2 cellular contexts compared by ENCODE assay signal in the genomic region with DNA sequence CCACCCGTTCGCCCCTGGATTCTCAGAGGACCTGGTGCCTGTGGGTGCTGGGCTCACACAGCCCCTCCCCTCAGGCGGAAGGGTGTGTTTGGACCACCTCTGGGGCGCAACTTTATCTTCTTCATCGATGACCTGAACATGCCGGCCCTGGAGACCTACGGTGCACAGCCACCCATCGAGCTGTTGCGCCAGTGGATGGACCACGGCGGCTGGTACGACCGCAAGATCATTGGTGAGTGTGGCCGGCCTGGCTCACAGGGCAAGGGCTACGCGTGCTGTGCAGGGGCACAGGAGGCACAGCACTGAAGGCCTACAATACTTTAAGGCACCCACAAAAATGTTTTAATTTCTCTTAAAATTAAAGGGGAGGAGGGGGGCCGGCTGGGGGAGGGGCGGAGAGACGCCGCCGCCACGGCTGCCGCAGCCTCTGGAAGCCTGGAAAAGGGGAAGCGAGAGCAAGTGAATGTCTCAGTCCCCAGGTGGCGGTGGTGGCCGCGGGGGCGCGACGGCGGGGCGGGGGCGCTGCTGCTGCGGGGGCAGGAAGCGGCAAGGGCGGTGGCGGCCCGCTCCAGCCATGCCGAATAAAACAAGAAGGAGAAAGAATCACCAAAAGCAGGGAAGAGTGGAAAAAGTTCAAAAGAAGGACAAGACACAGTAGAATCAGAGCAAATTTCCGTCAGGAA.
TF ChIP-seq lines count a peak whose summit lies in the region.

No MANE protein-coding gene starts in this region.

TF ChIP-seq in K562, 482 proteins besides CTCF, POLR2A, EP300 and RAD21 (continues in another document):
- TF ChIP-seq CEBPG (CRISPR knock-in tag; IDR thresholded peaks at IDR 0.05) (no peak), CEBPG (tag; conservative IDR thresholded peaks at IDR 0.05 in 1 of 2, IDR thresholded peaks at IDR 0.05 in 1 of 2) (no peak), PHB (CRISPR knock-in tag; IDR thresholded peaks at IDR 0.05) (no peak), CBFB (CRISPR knock-in tag; IDR thresholded peaks at IDR 0.05) (no peak), ZFP36 (IDR thresholded peaks at IDR 0.05; ENCODE audit: low read depth, low read length, partially characterized antibody) (peak; percentile 39), NELFE (IDR thresholded peaks at IDR 0.05; ENCODE audit: insufficient read depth, insufficient read length) (no peak), MTF1 (CRISPR knock-in tag; IDR thresholded peaks at IDR 0.05; ENCODE audit: borderline replicate concordance) (no peak), ZNF780A (CRISPR knock-in tag; IDR thresholded peaks at IDR 0.05) (no peak), POLR2G (IDR thresholded peaks at IDR 0.05; ENCODE audit: low read depth, low read length) (peak; percentile 47; the same call in 1 of the 2 replicates)
- TF ChIP-seq, protein P1, sequence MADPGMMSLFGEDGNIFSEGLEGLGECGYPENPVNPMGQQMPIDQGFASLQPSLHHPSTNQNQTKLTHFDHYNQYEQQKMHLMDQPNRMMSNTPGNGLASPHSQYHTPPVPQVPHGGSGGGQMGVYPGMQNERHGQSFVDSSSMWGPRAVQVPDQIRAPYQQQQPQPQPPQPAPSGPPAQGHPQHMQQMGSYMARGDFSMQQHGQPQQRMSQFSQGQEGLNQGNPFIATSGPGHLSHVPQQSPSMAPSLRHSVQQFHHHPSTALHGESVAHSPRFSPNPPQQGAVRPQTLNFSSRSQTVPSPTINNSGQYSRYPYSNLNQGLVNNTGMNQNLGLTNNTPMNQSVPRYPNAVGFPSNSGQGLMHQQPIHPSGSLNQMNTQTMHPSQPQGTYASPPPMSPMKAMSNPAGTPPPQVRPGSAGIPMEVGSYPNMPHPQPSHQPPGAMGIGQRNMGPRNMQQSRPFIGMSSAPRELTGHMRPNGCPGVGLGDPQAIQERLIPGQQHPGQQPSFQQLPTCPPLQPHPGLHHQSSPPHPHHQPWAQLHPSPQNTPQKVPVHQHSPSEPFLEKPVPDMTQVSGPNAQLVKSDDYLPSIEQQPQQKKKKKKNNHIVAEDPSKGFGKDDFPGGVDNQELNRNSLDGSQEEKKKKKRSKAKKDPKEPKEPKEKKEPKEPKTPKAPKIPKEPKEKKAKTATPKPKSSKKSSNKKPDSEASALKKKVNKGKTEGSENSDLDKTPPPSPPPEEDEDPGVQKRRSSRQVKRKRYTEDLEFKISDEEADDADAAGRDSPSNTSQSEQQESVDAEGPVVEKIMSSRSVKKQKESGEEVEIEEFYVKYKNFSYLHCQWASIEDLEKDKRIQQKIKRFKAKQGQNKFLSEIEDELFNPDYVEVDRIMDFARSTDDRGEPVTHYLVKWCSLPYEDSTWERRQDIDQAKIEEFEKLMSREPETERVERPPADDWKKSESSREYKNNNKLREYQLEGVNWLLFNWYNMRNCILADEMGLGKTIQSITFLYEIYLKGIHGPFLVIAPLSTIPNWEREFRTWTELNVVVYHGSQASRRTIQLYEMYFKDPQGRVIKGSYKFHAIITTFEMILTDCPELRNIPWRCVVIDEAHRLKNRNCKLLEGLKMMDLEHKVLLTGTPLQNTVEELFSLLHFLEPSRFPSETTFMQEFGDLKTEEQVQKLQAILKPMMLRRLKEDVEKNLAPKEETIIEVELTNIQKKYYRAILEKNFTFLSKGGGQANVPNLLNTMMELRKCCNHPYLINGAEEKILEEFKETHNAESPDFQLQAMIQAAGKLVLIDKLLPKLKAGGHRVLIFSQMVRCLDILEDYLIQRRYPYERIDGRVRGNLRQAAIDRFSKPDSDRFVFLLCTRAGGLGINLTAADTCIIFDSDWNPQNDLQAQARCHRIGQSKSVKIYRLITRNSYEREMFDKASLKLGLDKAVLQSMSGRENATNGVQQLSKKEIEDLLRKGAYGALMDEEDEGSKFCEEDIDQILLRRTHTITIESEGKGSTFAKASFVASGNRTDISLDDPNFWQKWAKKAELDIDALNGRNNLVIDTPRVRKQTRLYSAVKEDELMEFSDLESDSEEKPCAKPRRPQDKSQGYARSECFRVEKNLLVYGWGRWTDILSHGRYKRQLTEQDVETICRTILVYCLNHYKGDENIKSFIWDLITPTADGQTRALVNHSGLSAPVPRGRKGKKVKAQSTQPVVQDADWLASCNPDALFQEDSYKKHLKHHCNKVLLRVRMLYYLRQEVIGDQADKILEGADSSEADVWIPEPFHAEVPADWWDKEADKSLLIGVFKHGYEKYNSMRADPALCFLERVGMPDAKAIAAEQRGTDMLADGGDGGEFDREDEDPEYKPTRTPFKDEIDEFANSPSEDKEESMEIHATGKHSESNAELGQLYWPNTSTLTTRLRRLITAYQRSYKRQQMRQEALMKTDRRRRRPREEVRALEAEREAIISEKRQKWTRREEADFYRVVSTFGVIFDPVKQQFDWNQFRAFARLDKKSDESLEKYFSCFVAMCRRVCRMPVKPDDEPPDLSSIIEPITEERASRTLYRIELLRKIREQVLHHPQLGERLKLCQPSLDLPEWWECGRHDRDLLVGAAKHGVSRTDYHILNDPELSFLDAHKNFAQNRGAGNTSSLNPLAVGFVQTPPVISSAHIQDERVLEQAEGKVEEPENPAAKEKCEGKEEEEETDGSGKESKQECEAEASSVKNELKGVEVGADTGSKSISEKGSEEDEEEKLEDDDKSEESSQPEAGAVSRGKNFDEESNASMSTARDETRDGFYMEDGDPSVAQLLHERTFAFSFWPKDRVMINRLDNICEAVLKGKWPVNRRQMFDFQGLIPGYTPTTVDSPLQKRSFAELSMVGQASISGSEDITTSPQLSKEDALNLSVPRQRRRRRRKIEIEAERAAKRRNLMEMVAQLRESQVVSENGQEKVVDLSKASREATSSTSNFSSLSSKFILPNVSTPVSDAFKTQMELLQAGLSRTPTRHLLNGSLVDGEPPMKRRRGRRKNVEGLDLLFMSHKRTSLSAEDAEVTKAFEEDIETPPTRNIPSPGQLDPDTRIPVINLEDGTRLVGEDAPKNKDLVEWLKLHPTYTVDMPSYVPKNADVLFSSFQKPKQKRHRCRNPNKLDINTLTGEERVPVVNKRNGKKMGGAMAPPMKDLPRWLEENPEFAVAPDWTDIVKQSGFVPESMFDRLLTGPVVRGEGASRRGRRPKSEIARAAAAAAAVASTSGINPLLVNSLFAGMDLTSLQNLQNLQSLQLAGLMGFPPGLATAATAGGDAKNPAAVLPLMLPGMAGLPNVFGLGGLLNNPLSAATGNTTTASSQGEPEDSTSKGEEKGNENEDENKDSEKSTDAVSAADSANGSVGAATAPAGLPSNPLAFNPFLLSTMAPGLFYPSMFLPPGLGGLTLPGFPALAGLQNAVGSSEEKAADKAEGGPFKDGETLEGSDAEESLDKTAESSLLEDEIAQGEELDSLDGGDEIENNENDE (IDR thresholded peaks at IDR 0.05; ENCODE audit: low read depth, low read length) = no peak
- TF ChIP-seq, protein P2, sequence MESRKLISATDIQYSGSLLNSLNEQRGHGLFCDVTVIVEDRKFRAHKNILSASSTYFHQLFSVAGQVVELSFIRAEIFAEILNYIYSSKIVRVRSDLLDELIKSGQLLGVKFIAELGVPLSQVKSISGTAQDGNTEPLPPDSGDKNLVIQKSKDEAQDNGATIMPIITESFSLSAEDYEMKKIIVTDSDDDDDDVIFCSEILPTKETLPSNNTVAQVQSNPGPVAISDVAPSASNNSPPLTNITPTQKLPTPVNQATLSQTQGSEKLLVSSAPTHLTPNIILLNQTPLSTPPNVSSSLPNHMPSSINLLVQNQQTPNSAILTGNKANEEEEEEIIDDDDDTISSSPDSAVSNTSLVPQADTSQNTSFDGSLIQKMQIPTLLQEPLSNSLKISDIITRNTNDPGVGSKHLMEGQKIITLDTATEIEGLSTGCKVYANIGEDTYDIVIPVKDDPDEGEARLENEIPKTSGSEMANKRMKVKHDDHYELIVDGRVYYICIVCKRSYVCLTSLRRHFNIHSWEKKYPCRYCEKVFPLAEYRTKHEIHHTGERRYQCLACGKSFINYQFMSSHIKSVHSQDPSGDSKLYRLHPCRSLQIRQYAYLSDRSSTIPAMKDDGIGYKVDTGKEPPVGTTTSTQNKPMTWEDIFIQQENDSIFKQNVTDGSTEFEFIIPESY (CRISPR knock-in tag; IDR thresholded peaks at IDR 0.05) = peak; percentile 74

TF ChIP-seq in SK-N-SH, 30 proteins besides CTCF, POLR2A, EP300 and RAD21:
- TF ChIP-seq, protein P3, sequence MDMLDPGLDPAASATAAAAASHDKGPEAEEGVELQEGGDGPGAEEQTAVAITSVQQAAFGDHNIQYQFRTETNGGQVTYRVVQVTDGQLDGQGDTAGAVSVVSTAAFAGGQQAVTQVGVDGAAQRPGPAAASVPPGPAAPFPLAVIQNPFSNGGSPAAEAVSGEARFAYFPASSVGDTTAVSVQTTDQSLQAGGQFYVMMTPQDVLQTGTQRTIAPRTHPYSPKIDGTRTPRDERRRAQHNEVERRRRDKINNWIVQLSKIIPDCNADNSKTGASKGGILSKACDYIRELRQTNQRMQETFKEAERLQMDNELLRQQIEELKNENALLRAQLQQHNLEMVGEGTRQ (IDR thresholded peaks at IDR 0.05; ENCODE audit: borderline replicate concordance, low read depth, low read length) = no peak
- TF ChIP-seq RCOR1 (IDR thresholded peaks at IDR 0.05; ENCODE audit: low read length) = no peak
- no peak for TF ChIP-seq TCF12 (IDR thresholded peaks at IDR 0.05)
- TF ChIP-seq, protein P2 (IDR thresholded peaks at IDR 0.05; ENCODE audit: borderline replicate concordance, low read depth) = no peak
- no peak for TF ChIP-seq FOSL2 (IDR thresholded peaks at IDR 0.05; ENCODE audit: borderline replicate concordance, low read depth)
- no peak for TF ChIP-seq NRF1 (IDR thresholded peaks at IDR 0.05; ENCODE audit: low read depth, low read length)
- TF ChIP-seq, protein P4, sequence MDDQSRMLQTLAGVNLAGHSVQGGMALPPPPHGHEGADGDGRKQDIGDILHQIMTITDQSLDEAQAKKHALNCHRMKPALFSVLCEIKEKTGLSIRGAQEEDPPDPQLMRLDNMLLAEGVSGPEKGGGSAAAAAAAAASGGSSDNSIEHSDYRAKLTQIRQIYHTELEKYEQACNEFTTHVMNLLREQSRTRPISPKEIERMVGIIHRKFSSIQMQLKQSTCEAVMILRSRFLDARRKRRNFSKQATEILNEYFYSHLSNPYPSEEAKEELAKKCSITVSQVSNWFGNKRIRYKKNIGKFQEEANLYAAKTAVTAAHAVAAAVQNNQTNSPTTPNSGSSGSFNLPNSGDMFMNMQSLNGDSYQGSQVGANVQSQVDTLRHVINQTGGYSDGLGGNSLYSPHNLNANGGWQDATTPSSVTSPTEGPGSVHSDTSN (IDR thresholded peaks at IDR 0.05) = no peak
- TF ChIP-seq EZH2phosphoT487 (IDR thresholded peaks at IDR 0.05; ENCODE audit: borderline replicate concordance, low read depth) = no peak
- TF ChIP-seq SMC3 (IDR thresholded peaks at IDR 0.05; ENCODE audit: low read depth, low read length) = no peak
- no peak for TF ChIP-seq JUND (IDR thresholded peaks at IDR 0.05)
- no peak for TF ChIP-seq TAF1 (IDR thresholded peaks at IDR 0.05; ENCODE audit: borderline replicate concordance, low read depth, low read length)
- TF ChIP-seq GABPA (IDR thresholded peaks at IDR 0.05; ENCODE audit: low read depth) = no peak
- TF ChIP-seq MEF2A (IDR thresholded peaks at IDR 0.05; ENCODE audit: borderline replicate concordance, low read depth) = no peak
- TF ChIP-seq SIN3A (IDR thresholded peaks at IDR 0.05; ENCODE audit: borderline replicate concordance, low read depth, low read length) = no peak
- TF ChIP-seq, protein P5, sequence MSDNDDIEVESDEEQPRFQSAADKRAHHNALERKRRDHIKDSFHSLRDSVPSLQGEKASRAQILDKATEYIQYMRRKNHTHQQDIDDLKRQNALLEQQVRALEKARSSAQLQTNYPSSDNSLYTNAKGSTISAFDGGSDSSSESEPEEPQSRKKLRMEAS (IDR thresholded peaks at IDR 0.05; ENCODE audit: low read depth) = no peak
- TF ChIP-seq, protein P6, sequence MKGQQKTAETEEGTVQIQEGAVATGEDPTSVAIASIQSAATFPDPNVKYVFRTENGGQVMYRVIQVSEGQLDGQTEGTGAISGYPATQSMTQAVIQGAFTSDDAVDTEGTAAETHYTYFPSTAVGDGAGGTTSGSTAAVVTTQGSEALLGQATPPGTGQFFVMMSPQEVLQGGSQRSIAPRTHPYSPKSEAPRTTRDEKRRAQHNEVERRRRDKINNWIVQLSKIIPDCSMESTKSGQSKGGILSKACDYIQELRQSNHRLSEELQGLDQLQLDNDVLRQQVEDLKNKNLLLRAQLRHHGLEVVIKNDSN (IDR thresholded peaks at IDR 0.05; ENCODE audit: borderline replicate concordance, low read depth) = no peak
- TF ChIP-seq YY1 (IDR thresholded peaks at IDR 0.05; ENCODE audit: low read depth) = no peak
- TF ChIP-seq RFX5 (IDR thresholded peaks at IDR 0.05; ENCODE audit: low read length) = no peak
- TF ChIP-seq CHD2 (IDR thresholded peaks at IDR 0.05; ENCODE audit: low read length, partially characterized antibody) = no peak
- TF ChIP-seq FOXM1 (IDR thresholded peaks at IDR 0.05; ENCODE audit: low read depth) = no peak
